ENCODE assay signal across 1 cellular context in the genomic region with DNA sequence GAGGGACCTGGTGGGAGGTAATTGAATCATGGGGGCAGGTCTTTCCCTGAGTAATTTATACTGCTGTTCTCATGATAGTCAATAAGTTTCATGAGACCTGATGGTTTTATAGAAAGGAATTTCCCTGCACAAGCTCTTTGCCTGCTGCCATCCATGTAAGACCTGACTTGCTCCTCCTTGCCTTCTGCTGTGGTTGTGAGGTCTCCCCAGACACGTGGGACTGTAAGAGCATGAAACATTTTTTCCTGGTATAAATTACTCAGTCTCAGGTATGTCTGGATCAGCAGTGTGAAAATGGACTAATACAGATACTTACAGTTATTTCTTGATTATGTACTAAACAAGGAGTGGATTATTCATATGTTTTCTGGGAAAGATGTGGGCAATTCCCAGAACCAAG.
TF ChIP-seq lines count a peak whose summit lies in the region.

No MANE protein-coding gene starts in this region.

TF ChIP-seq in GM12878, 131 proteins besides CTCF, POLR2A, EP300 and RAD21:
- TF ChIP-seq IKZF1 (conservative IDR thresholded peaks at IDR 0.05) (no peak), SMARCA5 (IDR thresholded peaks at IDR 0.05) (no peak), NR2C2 (IDR thresholded peaks at IDR 0.05; ENCODE audit: borderline replicate concordance, control insufficient read depth, insufficient read length, low read depth) (no peak), SUPT20H (IDR thresholded peaks at IDR 0.05; ENCODE audit: borderline replicate concordance, control insufficient read depth, low read depth, low read length) (no peak), WRNIP1 (IDR thresholded peaks at IDR 0.05; ENCODE audit: borderline replicate concordance, low read depth, low read length) (no peak), SMC3 (IDR thresholded peaks at IDR 0.05; ENCODE audit: borderline replicate concordance, low read length) (no peak), MEF2B (IDR thresholded peaks at IDR 0.05; ENCODE audit: partially characterized antibody, poor library complexity, severe bottlenecking) (no peak), GATAD2B (conservative IDR thresholded peaks at IDR 0.05; ENCODE audit: low read depth) (no peak), EGR1 (IDR thresholded peaks at IDR 0.05; ENCODE audit: borderline replicate concordance in 1 of 2, low read depth in 2 of 2, low read length in 2 of 2) (no peak), RCOR1 (conservative IDR thresholded peaks at IDR 0.05; ENCODE audit: low read depth, low read length) (no peak), BACH1 (IDR thresholded peaks at IDR 0.05; ENCODE audit: borderline replicate concordance) (no peak), HDAC2 (IDR thresholded peaks at IDR 0.05) (no peak), BMI1 (IDR thresholded peaks at IDR 0.05; ENCODE audit: borderline replicate concordance) (no peak)
- TF ChIP-seq, protein P1, sequence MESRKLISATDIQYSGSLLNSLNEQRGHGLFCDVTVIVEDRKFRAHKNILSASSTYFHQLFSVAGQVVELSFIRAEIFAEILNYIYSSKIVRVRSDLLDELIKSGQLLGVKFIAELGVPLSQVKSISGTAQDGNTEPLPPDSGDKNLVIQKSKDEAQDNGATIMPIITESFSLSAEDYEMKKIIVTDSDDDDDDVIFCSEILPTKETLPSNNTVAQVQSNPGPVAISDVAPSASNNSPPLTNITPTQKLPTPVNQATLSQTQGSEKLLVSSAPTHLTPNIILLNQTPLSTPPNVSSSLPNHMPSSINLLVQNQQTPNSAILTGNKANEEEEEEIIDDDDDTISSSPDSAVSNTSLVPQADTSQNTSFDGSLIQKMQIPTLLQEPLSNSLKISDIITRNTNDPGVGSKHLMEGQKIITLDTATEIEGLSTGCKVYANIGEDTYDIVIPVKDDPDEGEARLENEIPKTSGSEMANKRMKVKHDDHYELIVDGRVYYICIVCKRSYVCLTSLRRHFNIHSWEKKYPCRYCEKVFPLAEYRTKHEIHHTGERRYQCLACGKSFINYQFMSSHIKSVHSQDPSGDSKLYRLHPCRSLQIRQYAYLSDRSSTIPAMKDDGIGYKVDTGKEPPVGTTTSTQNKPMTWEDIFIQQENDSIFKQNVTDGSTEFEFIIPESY (IDR thresholded peaks at IDR 0.05) = no peak
- TF ChIP-seq, protein P2, sequence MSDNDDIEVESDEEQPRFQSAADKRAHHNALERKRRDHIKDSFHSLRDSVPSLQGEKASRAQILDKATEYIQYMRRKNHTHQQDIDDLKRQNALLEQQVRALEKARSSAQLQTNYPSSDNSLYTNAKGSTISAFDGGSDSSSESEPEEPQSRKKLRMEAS (IDR thresholded peaks at IDR 0.05; ENCODE audit: low read depth, low read length) = no peak
- TF ChIP-seq, protein P3, sequence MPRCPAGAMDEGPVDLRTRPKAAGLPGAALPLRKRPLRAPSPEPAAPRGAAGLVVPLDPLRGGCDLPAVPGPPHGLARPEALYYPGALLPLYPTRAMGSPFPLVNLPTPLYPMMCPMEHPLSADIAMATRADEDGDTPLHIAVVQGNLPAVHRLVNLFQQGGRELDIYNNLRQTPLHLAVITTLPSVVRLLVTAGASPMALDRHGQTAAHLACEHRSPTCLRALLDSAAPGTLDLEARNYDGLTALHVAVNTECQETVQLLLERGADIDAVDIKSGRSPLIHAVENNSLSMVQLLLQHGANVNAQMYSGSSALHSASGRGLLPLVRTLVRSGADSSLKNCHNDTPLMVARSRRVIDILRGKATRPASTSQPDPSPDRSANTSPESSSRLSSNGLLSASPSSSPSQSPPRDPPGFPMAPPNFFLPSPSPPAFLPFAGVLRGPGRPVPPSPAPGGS (IDR thresholded peaks at IDR 0.05; ENCODE audit: borderline replicate concordance, insufficient read depth, low read depth, low read length, poor library complexity, severe bottlenecking) = no peak
- TF ChIP-seq, protein P4, sequence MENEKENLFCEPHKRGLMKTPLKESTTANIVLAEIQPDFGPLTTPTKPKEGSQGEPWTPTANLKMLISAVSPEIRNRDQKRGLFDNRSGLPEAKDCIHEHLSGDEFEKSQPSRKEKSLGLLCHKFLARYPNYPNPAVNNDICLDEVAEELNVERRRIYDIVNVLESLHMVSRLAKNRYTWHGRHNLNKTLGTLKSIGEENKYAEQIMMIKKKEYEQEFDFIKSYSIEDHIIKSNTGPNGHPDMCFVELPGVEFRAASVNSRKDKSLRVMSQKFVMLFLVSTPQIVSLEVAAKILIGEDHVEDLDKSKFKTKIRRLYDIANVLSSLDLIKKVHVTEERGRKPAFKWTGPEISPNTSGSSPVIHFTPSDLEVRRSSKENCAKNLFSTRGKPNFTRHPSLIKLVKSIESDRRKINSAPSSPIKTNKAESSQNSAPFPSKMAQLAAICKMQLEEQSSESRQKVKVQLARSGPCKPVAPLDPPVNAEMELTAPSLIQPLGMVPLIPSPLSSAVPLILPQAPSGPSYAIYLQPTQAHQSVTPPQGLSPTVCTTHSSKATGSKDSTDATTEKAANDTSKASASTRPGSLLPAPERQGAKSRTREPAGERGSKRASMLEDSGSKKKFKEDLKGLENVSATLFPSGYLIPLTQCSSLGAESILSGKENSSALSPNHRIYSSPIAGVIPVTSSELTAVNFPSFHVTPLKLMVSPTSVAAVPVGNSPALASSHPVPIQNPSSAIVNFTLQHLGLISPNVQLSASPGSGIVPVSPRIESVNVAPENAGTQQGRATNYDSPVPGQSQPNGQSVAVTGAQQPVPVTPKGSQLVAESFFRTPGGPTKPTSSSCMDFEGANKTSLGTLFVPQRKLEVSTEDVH (IDR thresholded peaks at IDR 0.05; ENCODE audit: low read depth, partially characterized antibody) = no peak
- TF ChIP-seq, protein P5, sequence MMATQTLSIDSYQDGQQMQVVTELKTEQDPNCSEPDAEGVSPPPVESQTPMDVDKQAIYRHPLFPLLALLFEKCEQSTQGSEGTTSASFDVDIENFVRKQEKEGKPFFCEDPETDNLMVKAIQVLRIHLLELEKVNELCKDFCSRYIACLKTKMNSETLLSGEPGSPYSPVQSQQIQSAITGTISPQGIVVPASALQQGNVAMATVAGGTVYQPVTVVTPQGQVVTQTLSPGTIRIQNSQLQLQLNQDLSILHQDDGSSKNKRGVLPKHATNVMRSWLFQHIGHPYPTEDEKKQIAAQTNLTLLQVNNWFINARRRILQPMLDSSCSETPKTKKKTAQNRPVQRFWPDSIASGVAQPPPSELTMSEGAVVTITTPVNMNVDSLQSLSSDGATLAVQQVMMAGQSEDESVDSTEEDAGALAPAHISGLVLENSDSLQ (IDR thresholded peaks at IDR 0.05) = no peak
- TF ChIP-seq, protein P6, sequence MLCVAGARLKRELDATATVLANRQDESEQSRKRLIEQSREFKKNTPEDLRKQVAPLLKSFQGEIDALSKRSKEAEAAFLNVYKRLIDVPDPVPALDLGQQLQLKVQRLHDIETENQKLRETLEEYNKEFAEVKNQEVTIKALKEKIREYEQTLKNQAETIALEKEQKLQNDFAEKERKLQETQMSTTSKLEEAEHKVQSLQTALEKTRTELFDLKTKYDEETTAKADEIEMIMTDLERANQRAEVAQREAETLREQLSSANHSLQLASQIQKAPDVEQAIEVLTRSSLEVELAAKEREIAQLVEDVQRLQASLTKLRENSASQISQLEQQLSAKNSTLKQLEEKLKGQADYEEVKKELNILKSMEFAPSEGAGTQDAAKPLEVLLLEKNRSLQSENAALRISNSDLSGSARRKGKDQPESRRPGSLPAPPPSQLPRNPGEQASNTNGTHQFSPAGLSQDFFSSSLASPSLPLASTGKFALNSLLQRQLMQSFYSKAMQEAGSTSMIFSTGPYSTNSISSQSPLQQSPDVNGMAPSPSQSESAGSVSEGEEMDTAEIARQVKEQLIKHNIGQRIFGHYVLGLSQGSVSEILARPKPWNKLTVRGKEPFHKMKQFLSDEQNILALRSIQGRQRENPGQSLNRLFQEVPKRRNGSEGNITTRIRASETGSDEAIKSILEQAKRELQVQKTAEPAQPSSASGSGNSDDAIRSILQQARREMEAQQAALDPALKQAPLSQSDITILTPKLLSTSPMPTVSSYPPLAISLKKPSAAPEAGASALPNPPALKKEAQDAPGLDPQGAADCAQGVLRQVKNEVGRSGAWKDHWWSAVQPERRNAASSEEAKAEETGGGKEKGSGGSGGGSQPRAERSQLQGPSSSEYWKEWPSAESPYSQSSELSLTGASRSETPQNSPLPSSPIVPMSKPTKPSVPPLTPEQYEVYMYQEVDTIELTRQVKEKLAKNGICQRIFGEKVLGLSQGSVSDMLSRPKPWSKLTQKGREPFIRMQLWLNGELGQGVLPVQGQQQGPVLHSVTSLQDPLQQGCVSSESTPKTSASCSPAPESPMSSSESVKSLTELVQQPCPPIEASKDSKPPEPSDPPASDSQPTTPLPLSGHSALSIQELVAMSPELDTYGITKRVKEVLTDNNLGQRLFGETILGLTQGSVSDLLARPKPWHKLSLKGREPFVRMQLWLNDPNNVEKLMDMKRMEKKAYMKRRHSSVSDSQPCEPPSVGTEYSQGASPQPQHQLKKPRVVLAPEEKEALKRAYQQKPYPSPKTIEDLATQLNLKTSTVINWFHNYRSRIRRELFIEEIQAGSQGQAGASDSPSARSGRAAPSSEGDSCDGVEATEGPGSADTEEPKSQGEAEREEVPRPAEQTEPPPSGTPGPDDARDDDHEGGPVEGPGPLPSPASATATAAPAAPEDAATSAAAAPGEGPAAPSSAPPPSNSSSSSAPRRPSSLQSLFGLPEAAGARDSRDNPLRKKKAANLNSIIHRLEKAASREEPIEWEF (IDR thresholded peaks at IDR 0.05; ENCODE audit: insufficient replicate concordance, low read depth, low read length) = no peak
- TF ChIP-seq, protein P7, sequence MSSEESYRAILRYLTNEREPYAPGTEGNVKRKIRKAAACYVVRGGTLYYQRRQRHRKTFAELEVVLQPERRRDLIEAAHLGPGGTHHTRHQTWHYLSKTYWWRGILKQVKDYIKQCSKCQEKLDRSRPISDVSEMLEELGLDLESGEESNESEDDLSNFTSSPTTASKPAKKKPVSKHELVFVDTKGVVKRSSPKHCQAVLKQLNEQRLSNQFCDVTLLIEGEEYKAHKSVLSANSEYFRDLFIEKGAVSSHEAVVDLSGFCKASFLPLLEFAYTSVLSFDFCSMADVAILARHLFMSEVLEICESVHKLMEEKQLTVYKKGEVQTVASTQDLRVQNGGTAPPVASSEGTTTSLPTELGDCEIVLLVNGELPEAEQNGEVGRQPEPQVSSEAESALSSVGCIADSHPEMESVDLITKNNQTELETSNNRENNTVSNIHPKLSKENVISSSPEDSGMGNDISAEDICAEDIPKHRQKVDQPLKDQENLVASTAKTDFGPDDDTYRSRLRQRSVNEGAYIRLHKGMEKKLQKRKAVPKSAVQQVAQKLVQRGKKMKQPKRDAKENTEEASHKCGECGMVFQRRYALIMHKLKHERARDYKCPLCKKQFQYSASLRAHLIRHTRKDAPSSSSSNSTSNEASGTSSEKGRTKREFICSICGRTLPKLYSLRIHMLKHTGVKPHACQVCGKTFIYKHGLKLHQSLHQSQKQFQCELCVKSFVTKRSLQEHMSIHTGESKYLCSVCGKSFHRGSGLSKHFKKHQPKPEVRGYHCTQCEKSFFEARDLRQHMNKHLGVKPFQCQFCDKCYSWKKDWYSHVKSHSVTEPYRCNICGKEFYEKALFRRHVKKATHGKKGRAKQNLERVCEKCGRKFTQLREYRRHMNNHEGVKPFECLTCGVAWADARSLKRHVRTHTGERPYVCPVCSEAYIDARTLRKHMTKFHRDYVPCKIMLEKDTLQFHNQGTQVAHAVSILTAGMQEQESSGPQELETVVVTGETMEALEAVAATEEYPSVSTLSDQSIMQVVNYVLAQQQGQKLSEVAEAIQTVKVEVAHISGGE (CRISPR knock-in tag; IDR thresholded peaks at IDR 0.05) = no peak
